Comparison of ENCODE assay signal across 8 cellular contexts in the genomic region with DNA sequence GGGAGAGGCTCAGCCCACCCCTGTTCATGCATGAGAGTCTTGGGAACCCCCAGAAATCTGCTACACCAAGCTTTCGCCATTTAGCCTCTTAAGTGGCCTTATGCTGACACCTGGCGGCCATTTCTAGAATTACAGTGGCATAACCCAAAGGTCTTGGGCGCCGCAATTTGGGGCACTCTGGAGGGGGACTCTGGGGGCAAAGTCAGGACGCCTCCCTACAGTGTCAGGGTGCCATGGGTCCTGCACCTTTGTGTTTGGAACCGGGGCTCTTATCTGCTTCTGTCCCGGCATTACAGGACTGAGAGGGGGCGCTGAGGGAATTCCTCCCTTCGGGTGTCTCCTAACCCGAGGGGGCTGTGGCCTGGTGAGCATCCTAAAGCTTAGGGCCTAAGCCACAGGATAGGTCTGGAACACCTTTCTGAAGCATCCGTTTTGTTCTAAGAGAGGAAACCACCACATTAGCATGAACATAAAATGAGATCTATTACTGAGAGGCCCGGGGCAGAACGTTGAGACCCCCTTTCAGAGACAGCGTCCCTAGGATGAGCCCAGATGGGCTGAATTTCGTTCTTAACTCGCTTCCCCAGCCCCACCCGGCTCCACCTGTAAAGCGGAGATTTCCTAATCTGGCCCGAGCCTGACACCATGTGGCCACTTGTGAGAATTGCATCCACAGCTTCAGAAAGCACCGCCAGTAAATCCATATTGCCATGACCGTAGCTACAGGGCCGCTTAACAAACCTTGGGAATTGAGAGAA. TPM values are rescaled to one million over a fixed set of nuclear protein-coding genes. Genes with fewer than 3 reads are reported as not detected.
DNase-seq lines count a peak whose midpoint lies in the region; ATAC-seq and TF ChIP-seq lines count a peak whose summit lies in the region.

No MANE protein-coding gene starts in this region.

- TF ChIP-seq POLR2A in adrenal gland (IDR thresholded peaks at IDR 0.05), result no peak

- H3K9me3 ChIP-seq in adrenal gland (replicated peaks in 1 of 3), result no peaks in the 10 kb centered on the region

- ATAC-seq in left cardiac atrium (peak; percentile 53 to 58), GM21717 (IDR thresholded peaks at IDR 0.05; ENCODE audit: unreplicated experiment) (no peak), GM21786 (IDR thresholded peaks at IDR 0.05; ENCODE audit: unreplicated experiment) (no peak)

- no peak overlapping the region for H3K27ac ChIP-seq in adrenal gland

- TF ChIP-seq CTCF in GM12864 (IDR thresholded peaks at IDR 0.05; ENCODE audit: low read depth, low read length, missing control alignments) (peak; percentile 74), adrenal gland (IDR thresholded peaks at IDR 0.05) (peak; percentile 72 to 93 (median 88))

- peaks cover 14% of the 10 kb centered on the region for H3K27me3 ChIP-seq in adrenal gland

- peaks cover 0 to 6% of the 10 kb centered on the region in 2 donors for H3K4me1 ChIP-seq in adrenal gland (replicated peaks in 1 of 2)

- H3K4me3 ChIP-seq in GM12864 (ENCODE audit: low read depth, low read length) (no peak overlapping the region), adrenal gland (no peak overlapping the region)

- H3K36me3 ChIP-seq in adrenal gland (replicated peaks in 1 of 2), result no peaks in the 10 kb centered on the region

- WGBS in adrenal gland, 4 donors, result 0 to 3% (median 2%) methylated on average over 11 to 22 of the region's 22 CpGs

- intact Hi-C loops in adrenal gland (cut with DNase I) (loop anchor here (2.0 to 10.0 kb wide), 8 partner anchors 219 to 507 kb away; a partner anchor contains a TSS), left cardiac atrium (cut with DNase I) (loop anchor here (2.0 to 10.0 kb wide), 6 partner anchors 267 to 499 kb away; a partner anchor contains a TSS)

- peak; percentile 31 for DNase-seq in GM12864 (ENCODE audit: low read depth)
- DNase-seq in NCI-H1105 treated with DMSO at 0.1 percent for 48 hours (lab: John Stamatoyannopoulos, UW), result peak; percentile 79
- DNase-seq in T-helper 2 cell, result peak; percentile 51 to 75 (median 70)
- DNase-seq in adrenal gland, result peak; percentile 68 to 94 (median 86)
- peak; percentile 77 for DNase-seq in left cardiac atrium
- DNase-seq in retina, result peak; percentile 88

RNA-seq across cellular contexts. Expression of a gene that starts 9.3 kb away (rescaled TPM):
- total RNA-seq in adrenal gland, result 1 to 10 TPM in 1 of 8 donors, under 1 TPM in 1, not detected in 6; 0.72 to 2.2 TPM
- 10 to 100 TPM in 2 of 3 donors, not detected in 1; 10.9 to 45.2 TPM for polyA plus RNA-seq in adrenal gland
- total RNA-seq in left cardiac atrium, result not detected

RNA-seq across cellular contexts. Expression of a gene that starts 12.5 kb away (rescaled TPM):
- total RNA-seq in adrenal gland, result 100 to 1,000 TPM in 4 of 8 donors, 10 to 100 TPM in 4; 41.8 to 340 (median 118) TPM
- 100 to 1,000 TPM in 2 of 3 donors, 10 to 100 TPM in 1; 96.5 to 307 (median 102) TPM for polyA plus RNA-seq in adrenal gland
- 100 to 1,000 TPM in 1 of 2 donors, 10 to 100 TPM in 1; 94.3 to 114 TPM for total RNA-seq in left cardiac atrium

RNA-seq across cellular contexts. Expression of a gene that starts 19.9 kb away (rescaled TPM):
- 100 to 1,000 TPM in 3 of 8 donors, 10 to 100 TPM in 1, 1 to 10 TPM in 2, under 1 TPM in 1, not detected in 1; 0.54 to 433 (median 23.6) TPM for total RNA-seq in adrenal gland
- 1,000 to 10,000 TPM in 1 of 3 donors, 100 to 1,000 TPM in 1, 10 to 100 TPM in 1; 55.2 to 1,253 (median 194) TPM for polyA plus RNA-seq in adrenal gland
- total RNA-seq in left cardiac atrium, result not detected

Comparison
In these comparisons a context has a peak if more than half of its experiments do, and no peak if none do; other contexts are left out.
1. DNase-seq: peak in every context shown above with its lines; median percentile 88 in retina; 86 in adrenal gland; 79 in NCI-H1105 treated with DMSO at 0.1 percent for 48 hours; 77 in left cardiac atrium; 70 in T-helper 2 cell; 31 in GM12864.
2. ATAC-seq: peak in left cardiac atrium (2 of 2); none in GM21717 (single experiment) and GM21786 (single experiment).